39 cellular contexts compared by ENCODE assay signal in the genomic region with DNA sequence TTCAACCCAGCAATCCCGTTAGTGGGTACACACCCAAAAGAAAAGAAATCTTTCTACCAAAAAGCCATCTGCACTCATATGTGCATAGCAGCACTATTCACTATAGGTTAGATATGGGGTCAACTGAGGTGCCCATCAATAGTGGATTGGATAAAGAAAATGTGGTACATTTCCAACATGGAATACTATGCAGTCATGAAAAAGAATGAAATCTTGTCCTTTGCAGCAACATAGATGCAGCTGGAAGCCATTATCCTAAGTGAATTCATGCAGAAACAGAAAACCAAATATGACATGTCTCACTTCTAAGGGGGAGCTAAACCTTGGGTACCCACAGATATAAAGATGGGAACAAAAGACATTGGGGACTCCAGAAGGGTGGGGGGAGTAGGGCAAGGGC. TPM values are rescaled to one million over a fixed set of nuclear protein-coding genes. Genes with fewer than 3 reads are reported as not detected.
"Had no signal": no experiment of that assay in that cellular context is flagged by ENCODE, and none has a peak within 500 bp of the region (broad histone marks: within the 10 kb centered on the region; RNA-seq: fewer than 3 reads in every experiment).

No MANE protein-coding gene starts in this region.

- H3K4me1 ChIP-seq: adrenal gland, ascending aorta had no signal

- ATAC-seq: activated naive CD4-positive, alpha-beta T cell treated with anti-CD3 and anti-CD28 coated beads, Interleukin-2, amount 50 U/mL, for 72 hours; activated naive CD8-positive, alpha-beta T cell treated with anti-CD3 and anti-CD28 coated beads, Interleukin-2, amount 50 U/mL, for 24 hours; activated T-cell treated with anti-CD3 and anti-CD28 coated beads, Interleukin-2, amount 50 U/mL, for 4 hours; activated T-cell treated with anti-CD3 and anti-CD28 coated beads, Interleukin-2, amount 50 U/mL, for 72 hours; activated T-helper 17 cell treated with anti-CD3 and anti-CD28 coated beads, Interleukin-2, amount 50 U/mL, for 72 hours; body of pancreas had no signal

- DNase-seq: activated effector memory CD4-positive, alpha-beta T cell treated with anti-CD3 and anti-CD28 coated beads, Interleukin-2, amount 50 U/mL, for 16 hours; activated effector memory CD4-positive, alpha-beta T cell treated with Interleukin-2 at 50 U/mL for 16 hours; activated gamma-delta T cell; activated gamma-delta T cell treated with Interleukin-2 at 50 U/mL for 16 hours; activated naive CD4-positive, alpha-beta T cell; activated naive CD4-positive, alpha-beta T cell treated with anti-CD3 and anti-CD28 coated beads for 36 hours; activated naive CD4-positive, alpha-beta T cell treated with anti-CD3 and anti-CD28 coated beads, Interleukin-2, amount 10 ng/mL, durations not matched to agents 7 days and 5 days; activated naive CD4-positive, alpha-beta T cell treated with anti-CD3 and anti-CD28 coated beads, Interleukin-2, amount 50 U/mL, for 16 hours; activated naive CD4-positive, alpha-beta T cell treated with Interleukin-2 at 50 U/mL for 16 hours; activated naive CD8-positive, alpha-beta T cell treated with anti-CD3 and anti-CD28 coated beads for 36 hours; activated naive CD8-positive, alpha-beta T cell treated with anti-CD3 and anti-CD28 coated beads, Interleukin-2, amount 10 ng/mL, durations not matched to agents 7 days and 5 days; activated naive CD8-positive, alpha-beta T cell treated with anti-CD3 and anti-CD28 coated beads, Interleukin-2, amount 50 U/mL, for 24 hours; activated T-cell treated with anti-CD3 and anti-CD28 coated beads, Interleukin-2, amount 50 U/mL, for 1 hour; activated T-cell treated with anti-CD3 and anti-CD28 coated beads, Interleukin-2, amount 50 U/mL, for 24 hours; activated T-cell treated with anti-CD3 and anti-CD28 coated beads, Interleukin-2, amount 50 U/mL, for 4 hours; activated T-cell treated with anti-CD3 and anti-CD28 coated beads, Interleukin-2, amount 50 U/mL, for 48 hours; activated T-cell treated with anti-CD3 and anti-CD28 coated beads, Interleukin-2, amount 50 U/mL, for 72 hours; adrenal gland; amniotic stem cell; amygdala; anterior cingulate cortex; aorta; body of pancreas; brain microvascular endothelial cell; caudate nucleus; central memory CD4-positive, alpha-beta T cell; cerebellar nuclear complex had no signal

- H3K27ac ChIP-seq: adrenal gland, ascending aorta, body of pancreas, brain microvascular endothelial cell, breast epithelium, cardiac muscle cell had no signal

- H3K9me3 ChIP-seq: adrenal gland, ascending aorta, body of pancreas, breast epithelium had no signal

- H3K4me3 Mint-ChIP-seq: activated naive CD4-positive, alpha-beta T cell treated with anti-CD3 and anti-CD28 coated beads for 36 hours; activated naive CD4-positive, alpha-beta T cell treated with anti-CD3 and anti-CD28 coated beads, Interleukin-2, amount 10 ng/mL, durations not matched to agents 7 days and 5 days; activated naive CD4-positive, alpha-beta T cell treated with anti-CD3 and anti-CD28 coated beads, Interleukin-2, amount 50 U/mL, for 24 hours; activated naive CD8-positive, alpha-beta T cell treated with anti-CD3 and anti-CD28 coated beads for 36 hours; activated naive CD8-positive, alpha-beta T cell treated with anti-CD3 and anti-CD28 coated beads, Interleukin-2, amount 10 ng/mL, durations not matched to agents 7 days and 5 days; activated naive CD8-positive, alpha-beta T cell treated with anti-CD3 and anti-CD28 coated beads, Interleukin-2, amount 50 U/mL, for 24 hours; activated T-cell treated with anti-CD3 and anti-CD28 coated beads, Interleukin-2, amount 50 U/mL, for 24 hours; activated T-cell treated with anti-CD3 and anti-CD28 coated beads, Interleukin-2, amount 50 U/mL, for 4 hours; activated T-cell treated with anti-CD3 and anti-CD28 coated beads, Interleukin-2, amount 50 U/mL, for 72 hours; activated T-helper 1 cell treated with anti-CD3 and anti-CD28 coated beads, Interleukin-12 subunit alpha, Interleukin-12 subunit beta, Interleukin-2, Interleukin-4 antibody, amounts not matched to agents 30 ng/mL and 10 ng/mL and 1 ng/mL, durations not matched to agents 14 hours and 24 hours and 36 hours; activated T-helper 17 cell treated with anti-CD3 and anti-CD28 coated beads, Interleukin-2, amount 50 U/mL, for 72 hours; central memory CD8-positive, alpha-beta T cell had no signal

- FAIRE-seq: astrocyte, bronchial epithelial cell had no signal

- H3K4me1 Mint-ChIP-seq: activated naive CD4-positive, alpha-beta T cell treated with anti-CD3 and anti-CD28 coated beads, Interleukin-2, amount 50 U/mL, for 24 hours; activated T-helper 17 cell treated with anti-CD3 and anti-CD28 coated beads, Interleukin-2, amount 50 U/mL, for 72 hours had no signal

- H3K36me3 ChIP-seq: adrenal gland, ascending aorta, brain microvascular endothelial cell, breast epithelium, cardiac muscle cell had no signal

- H3K27me3 ChIP-seq: body of pancreas, breast epithelium had no signal

- H3K4me3 ChIP-seq: adrenal gland, ascending aorta, body of pancreas, breast epithelium, cardiac muscle cell had no signal

- H3K9me3 Mint-ChIP-seq: activated naive CD4-positive, alpha-beta T cell treated with anti-CD3 and anti-CD28 coated beads, Interleukin-2, amount 10 ng/mL, durations not matched to agents 7 days and 5 days; activated naive CD4-positive, alpha-beta T cell treated with anti-CD3 and anti-CD28 coated beads, Interleukin-2, amount 50 U/mL, for 24 hours; activated naive CD4-positive, alpha-beta T cell treated with anti-CD3 and anti-CD28 coated beads, Interleukin-2, amount 50 U/mL, for 72 hours; activated naive CD8-positive, alpha-beta T cell treated with anti-CD3 and anti-CD28 coated beads for 36 hours; activated naive CD8-positive, alpha-beta T cell treated with anti-CD3 and anti-CD28 coated beads, Interleukin-2, amount 10 ng/mL, durations not matched to agents 7 days and 5 days; activated naive CD8-positive, alpha-beta T cell treated with anti-CD3 and anti-CD28 coated beads, Interleukin-2, amount 50 U/mL, for 24 hours; activated T-cell treated with anti-CD3 and anti-CD28 coated beads, Interleukin-2, amount 50 U/mL, for 24 hours; activated T-cell treated with anti-CD3 and anti-CD28 coated beads, Interleukin-2, amount 50 U/mL, for 4 hours; activated T-cell treated with anti-CD3 and anti-CD28 coated beads, Interleukin-2, amount 50 U/mL, for 72 hours; activated T-helper 1 cell treated with anti-CD3 and anti-CD28 coated beads, Interleukin-12 subunit alpha, Interleukin-12 subunit beta, Interleukin-2, Interleukin-4 antibody, amounts not matched to agents 30 ng/mL and 10 ng/mL and 1 ng/mL, durations not matched to agents 14 hours and 24 hours and 36 hours; activated T-helper 17 cell treated with anti-CD3 and anti-CD28 coated beads, Interleukin-2, amount 50 U/mL, for 72 hours; activated T-helper 2 cell treated with anti-CD3 and anti-CD28 coated beads, Interferon-gamma antibody, Interleukin-2, Interleukin-4, amounts not matched to agents 10 μg/mL and 5 μg/mL and 100 μg/mL, durations not matched to agents 14 hours and 24 hours and 36 hours; central memory CD8-positive, alpha-beta T cell had no signal

- H3K36me3 Mint-ChIP-seq: activated naive CD4-positive, alpha-beta T cell treated with anti-CD3 and anti-CD28 coated beads, Interleukin-2, amount 10 ng/mL, durations not matched to agents 7 days and 5 days; activated naive CD4-positive, alpha-beta T cell treated with anti-CD3 and anti-CD28 coated beads, Interleukin-2, amount 50 U/mL, for 24 hours; activated naive CD4-positive, alpha-beta T cell treated with anti-CD3 and anti-CD28 coated beads, Interleukin-2, amount 50 U/mL, for 72 hours; activated naive CD8-positive, alpha-beta T cell; activated naive CD8-positive, alpha-beta T cell treated with anti-CD3 and anti-CD28 coated beads for 36 hours had no signal

- H3K27ac Mint-ChIP-seq: activated naive CD4-positive, alpha-beta T cell treated with anti-CD3 and anti-CD28 coated beads for 36 hours; activated naive CD4-positive, alpha-beta T cell treated with anti-CD3 and anti-CD28 coated beads, Interleukin-2, amount 10 ng/mL, durations not matched to agents 7 days and 5 days; activated naive CD4-positive, alpha-beta T cell treated with anti-CD3 and anti-CD28 coated beads, Interleukin-2, amount 50 U/mL, for 24 hours; activated naive CD4-positive, alpha-beta T cell treated with anti-CD3 and anti-CD28 coated beads, Interleukin-2, amount 50 U/mL, for 72 hours; activated naive CD8-positive, alpha-beta T cell; activated naive CD8-positive, alpha-beta T cell treated with anti-CD3 and anti-CD28 coated beads for 36 hours; activated naive CD8-positive, alpha-beta T cell treated with anti-CD3 and anti-CD28 coated beads, Interleukin-2, amount 10 ng/mL, durations not matched to agents 7 days and 5 days; activated naive CD8-positive, alpha-beta T cell treated with anti-CD3 and anti-CD28 coated beads, Interleukin-2, amount 50 U/mL, for 24 hours; activated T-cell treated with anti-CD3 and anti-CD28 coated beads, Interleukin-2, amount 50 U/mL, for 24 hours; activated T-cell treated with anti-CD3 and anti-CD28 coated beads, Interleukin-2, amount 50 U/mL, for 72 hours; activated T-helper 1 cell treated with anti-CD3 and anti-CD28 coated beads, Interleukin-12 subunit alpha, Interleukin-12 subunit beta, Interleukin-2, Interleukin-4 antibody, amounts not matched to agents 30 ng/mL and 10 ng/mL and 1 ng/mL, durations not matched to agents 14 hours and 24 hours and 36 hours; activated T-helper 17 cell treated with anti-CD3 and anti-CD28 coated beads, Interleukin-2, amount 50 U/mL, for 72 hours; activated T-helper 2 cell treated with anti-CD3 and anti-CD28 coated beads, Interferon-gamma antibody, Interleukin-2, Interleukin-4, amounts not matched to agents 10 μg/mL and 5 μg/mL and 100 μg/mL, durations not matched to agents 14 hours and 24 hours and 36 hours had no signal

RNA-seq across cellular contexts. Expression of a gene that starts 1.9 kb away (rescaled TPM):
- total RNA-seq: ascending aorta had no signal
- polyA plus RNA-seq: aorta had no signal
